In genomic region chr11:107827041-107827440, GRCh38 we compare ENCODE assay signal across 29 cellular contexts. TPM values are rescaled to one million over a fixed set of nuclear protein-coding genes. Genes with fewer than 3 reads are reported as not detected.
DNase-seq lines count a peak whose midpoint lies in the region; ATAC-seq and FAIRE-seq lines count a peak whose summit lies in the region.
"Had no signal": no experiment of that assay in that cellular context is flagged by ENCODE, and none has a peak within 500 bp of the region (broad histone marks: within the 10 kb centered on the region; RNA-seq: fewer than 3 reads in every experiment).

No MANE protein-coding gene starts in this region.

- H3K27ac Mint-ChIP-seq in activated naive CD4-positive, alpha-beta T cell treated with anti-CD3 and anti-CD28 coated beads, Interleukin-2, amount 50 U/mL, for 72 hours, result no peak overlapping the region
- no peak overlapping the region for H3K27ac Mint-ChIP-seq in activated naive CD4-positive, alpha-beta T cell treated with anti-CD3 and anti-CD28 coated beads, Interleukin-2, amount 10 ng/mL, durations not matched to agents 7 days and 5 days
- H3K27ac Mint-ChIP-seq in activated T-helper 17 cell treated with anti-CD3 and anti-CD28 coated beads, Interleukin-2, amount 50 U/mL, for 72 hours, result no peak overlapping the region
- H3K27ac Mint-ChIP-seq in stimulated activated naive CD8-positive, alpha-beta T cell treated with anti-CD3 and anti-CD28 coated beads, Interleukin-15, amount 100 ng/mL, for 72 hours, result peak overlapping the region in 1 of 2 donors; percentile 42
- H3K27ac Mint-ChIP-seq: CD4-positive, alpha-beta memory T cell; GM23338; H9 had no signal

- no peaks in the 10 kb centered on the region for H3K27me3 Mint-ChIP-seq in activated naive CD4-positive, alpha-beta T cell treated with anti-CD3 and anti-CD28 coated beads, Interleukin-2, amount 10 ng/mL, durations not matched to agents 7 days and 5 days
- H3K27me3 Mint-ChIP-seq in activated T-helper 17 cell treated with anti-CD3 and anti-CD28 coated beads, Interleukin-2, amount 50 U/mL, for 72 hours, result no peaks in the 10 kb centered on the region
- no peaks in the 10 kb centered on the region for H3K27me3 Mint-ChIP-seq in stimulated activated naive CD8-positive, alpha-beta T cell treated with anti-CD3 and anti-CD28 coated beads, Interleukin-15, amount 100 ng/mL, for 72 hours
- H3K27me3 Mint-ChIP-seq: CD4-positive, alpha-beta memory T cell had no signal

- H3K9me3 Mint-ChIP-seq in activated naive CD4-positive, alpha-beta T cell treated with anti-CD3 and anti-CD28 coated beads, Interleukin-2, amount 50 U/mL, for 72 hours, result no peaks in the 10 kb centered on the region
- no peaks in the 10 kb centered on the region for H3K9me3 Mint-ChIP-seq in activated naive CD4-positive, alpha-beta T cell treated with anti-CD3 and anti-CD28 coated beads, Interleukin-2, amount 10 ng/mL, durations not matched to agents 7 days and 5 days
- no peaks in the 10 kb centered on the region for H3K9me3 Mint-ChIP-seq in activated T-helper 17 cell treated with anti-CD3 and anti-CD28 coated beads, Interleukin-2, amount 50 U/mL, for 72 hours
- H3K9me3 Mint-ChIP-seq in stimulated activated naive CD8-positive, alpha-beta T cell treated with anti-CD3 and anti-CD28 coated beads, Interleukin-15, amount 100 ng/mL, for 72 hours, result no peaks in the 10 kb centered on the region
- H3K9me3 Mint-ChIP-seq: CD4-positive, alpha-beta memory T cell; GM23338; H9 had no signal

- DNase-seq in activated naive CD4-positive, alpha-beta T cell treated with anti-CD3 and anti-CD28 coated beads, Interleukin-2, amount 50 U/mL, for 72 hours (ENCODE audit: low spot score in 2 of 2), result no peak
- no peak for DNase-seq in activated naive CD4-positive, alpha-beta T cell treated with anti-CD3 and anti-CD28 coated beads, Interleukin-2, amount 10 ng/mL, durations not matched to agents 7 days and 5 days
- no peak for DNase-seq in stimulated activated naive CD8-positive, alpha-beta T cell treated with anti-CD3 and anti-CD28 coated beads, Interleukin-15, amount 100 ng/mL, for 72 hours
- DNase-seq in occipital lobe (lab: John Stamatoyannopoulos, UW), result no peak
- DNase-seq: AML-193; CD4-positive, alpha-beta memory T cell; COR-L47; DMS53; GDM1; H9; Kasumi-1; NCI-H1048; NCI-H1417; NCI-H1694; NCI-H2029 treated with DMSO at 0.1 percent for 48 hours; NCI-H446 treated with DMSO at 0.1 percent for 48 hours; NCI-H526; NCI-H82; NK-92 treated with Interleukin-12 subunit alpha and Interleukin-12 subunit beta, amount 100 ng/mL, for 24 hours; RPMI8226; SHP77 treated with DMSO at 0.1 percent for 48 hours had no signal

- peak; percentile 59 to 73 for ATAC-seq in activated naive CD4-positive, alpha-beta T cell treated with anti-CD3 and anti-CD28 coated beads, Interleukin-2, amount 50 U/mL, for 72 hours
- ATAC-seq in activated T-helper 17 cell treated with anti-CD3 and anti-CD28 coated beads, Interleukin-2, amount 50 U/mL, for 72 hours (replicated peaks), result peak; percentile 70
- ATAC-seq in stimulated activated naive CD8-positive, alpha-beta T cell treated with anti-CD3 and anti-CD28 coated beads, Interleukin-15, amount 100 ng/mL, for 72 hours, result peak; percentile 52
- ATAC-seq in HG03439 (IDR thresholded peaks at IDR 0.05; ENCODE audit: unreplicated experiment), result no peak
- ATAC-seq: A549, GM12878, GM23338, HepG2, K562 had no signal

- FAIRE-seq in G401.6 (lab: Jason Lieb, UNC), result peak; percentile 57
- FAIRE-seq: A549, GM12878, HepG2, K562 had no signal

- H3K4me3 Mint-ChIP-seq in activated naive CD4-positive, alpha-beta T cell treated with anti-CD3 and anti-CD28 coated beads, Interleukin-2, amount 10 ng/mL, durations not matched to agents 7 days and 5 days, result no peak overlapping the region
- no peak overlapping the region for H3K4me3 Mint-ChIP-seq in activated T-helper 17 cell treated with anti-CD3 and anti-CD28 coated beads, Interleukin-2, amount 50 U/mL, for 72 hours
- no peak overlapping the region for H3K4me3 Mint-ChIP-seq in stimulated activated naive CD8-positive, alpha-beta T cell treated with anti-CD3 and anti-CD28 coated beads, Interleukin-15, amount 100 ng/mL, for 72 hours
- H3K4me3 Mint-ChIP-seq: CD4-positive, alpha-beta memory T cell; GM23338; H9 had no signal

- H3K4me1 Mint-ChIP-seq in activated naive CD4-positive, alpha-beta T cell treated with anti-CD3 and anti-CD28 coated beads, Interleukin-2, amount 10 ng/mL, durations not matched to agents 7 days and 5 days, result no peaks in the 10 kb centered on the region
- H3K4me1 Mint-ChIP-seq in activated T-helper 17 cell treated with anti-CD3 and anti-CD28 coated beads, Interleukin-2, amount 50 U/mL, for 72 hours, result peaks cover 5% of the 10 kb centered on the region
- H3K4me1 Mint-ChIP-seq in stimulated activated naive CD8-positive, alpha-beta T cell treated with anti-CD3 and anti-CD28 coated beads, Interleukin-15, amount 100 ng/mL, for 72 hours, result peaks cover 15% of the 10 kb centered on the region
- H3K4me1 Mint-ChIP-seq: GM23338, H9 had no signal

- H3K36me3 Mint-ChIP-seq in activated naive CD4-positive, alpha-beta T cell treated with anti-CD3 and anti-CD28 coated beads, Interleukin-2, amount 50 U/mL, for 72 hours, result peaks cover 0 to 5% of the 10 kb centered on the region in 2 donors
- H3K36me3 Mint-ChIP-seq in activated naive CD4-positive, alpha-beta T cell treated with anti-CD3 and anti-CD28 coated beads, Interleukin-2, amount 10 ng/mL, durations not matched to agents 7 days and 5 days, result peaks cover 2% of the 10 kb centered on the region
- H3K36me3 Mint-ChIP-seq in activated T-helper 17 cell treated with anti-CD3 and anti-CD28 coated beads, Interleukin-2, amount 50 U/mL, for 72 hours (ENCODE audit: low read depth), result no peaks in the 10 kb centered on the region
- H3K36me3 Mint-ChIP-seq: CD4-positive, alpha-beta memory T cell had no signal

- CTCF ChIA-PET in activated naive CD4-positive, alpha-beta T cell treated with anti-CD3 and anti-CD28 coated beads, Interleukin-2, amount 10 ng/mL, durations not matched to agents 7 days and 5 days (lab: Charles Lee), result no interaction called here

RNA-seq across cellular contexts. Expression of gene SLC35F2, which starts 31.5 kb away (rescaled TPM):
- 10 to 100 TPM; 11.7 to 27.0 TPM for total RNA-seq in activated naive CD4-positive, alpha-beta T cell treated with anti-CD3 and anti-CD28 coated beads, Interleukin-2, amount 50 U/mL, for 72 hours
- total RNA-seq in activated T-helper 17 cell treated with anti-CD3 and anti-CD28 coated beads, Interleukin-2, amount 50 U/mL, for 72 hours, result 10 to 100 TPM; 16.9 to 29.2 TPM
- 22.6 TPM for total RNA-seq in occipital lobe
